Comparison of ENCODE assay signal across 24 cellular contexts in genomic region chr13:93775027-93775426, GRCh38.
"Had no signal": no experiment of that assay in that cellular context is flagged by ENCODE, and none has a peak within 500 bp of the region (broad histone marks: within the 10 kb centered on the region; RNA-seq: fewer than 3 reads in every experiment).

No MANE protein-coding gene starts in this region.

- FAIRE-seq: colon had no signal

- H3K4me3 ChIP-seq: body of pancreas, gastrocnemius medialis, left lung, neural progenitor cell, ovary, psoas muscle, stomach, testis, upper lobe of right lung had no signal

- DNase-seq: activated CD4-positive, alpha-beta memory T cell treated with anti-CD3 and anti-CD28 coated beads, Interleukin-2, amount 10 ng/mL, durations not matched to agents 7 days and 5 days; activated CD4-positive, alpha-beta T cell treated with anti-CD3 and anti-CD28 coated beads for 48 hours; activated CD4-positive, CD25-positive, alpha-beta regulatory T cell; activated CD8-positive, alpha-beta memory T cell treated with anti-CD3 and anti-CD28 coated beads, Interleukin-2, amount 10 ng/mL, durations not matched to agents 7 days and 5 days; activated naive CD4-positive, alpha-beta T cell; activated naive CD8-positive, alpha-beta T cell treated with anti-CD3 and anti-CD28 coated beads for 36 hours; amygdala; body of pancreas; gastrocnemius medialis; head of caudate nucleus; left lung; mammary epithelial cell; naive B cell; ovary; psoas muscle; right cardiac atrium; stimulated activated CD4-positive, alpha-beta T cell treated with anti-CD3 and anti-CD28 coated beads, Interleukin-4, amount 100 ng/mL, for 24 hours; stomach; T-cell; testis; upper lobe of right lung had no signal

- H3K27me3 ChIP-seq: body of pancreas, gastrocnemius medialis, left lung, neural progenitor cell, ovary, stomach, testis, upper lobe of right lung had no signal

- H3K27me3 Mint-ChIP-seq: activated CD4-positive, alpha-beta memory T cell treated with anti-CD3 and anti-CD28 coated beads, Interleukin-2, amount 10 ng/mL, durations not matched to agents 7 days and 5 days; naive B cell; T-cell had no signal

- H3K9me3 ChIP-seq: body of pancreas, gastrocnemius medialis, left lung, ovary, psoas muscle, stomach, testis, upper lobe of right lung had no signal

- H3K36me3 ChIP-seq: gastrocnemius medialis, left lung, neural progenitor cell, ovary, stomach, upper lobe of right lung had no signal

- H3K9me3 Mint-ChIP-seq: activated CD4-positive, alpha-beta memory T cell treated with anti-CD3 and anti-CD28 coated beads, Interleukin-2, amount 10 ng/mL, durations not matched to agents 7 days and 5 days; activated naive CD8-positive, alpha-beta T cell treated with anti-CD3 and anti-CD28 coated beads for 36 hours; neural progenitor cell; stimulated activated effector memory CD8-positive, alpha-beta T cell treated with anti-CD3 and anti-CD28 coated beads, Interleukin-12 subunit alpha, Interleukin-12 subunit beta, amount 100 ng/mL, for 72 hours; T-cell had no signal

- H3K36me3 Mint-ChIP-seq: activated CD8-positive, alpha-beta memory T cell treated with anti-CD3 and anti-CD28 coated beads, Interleukin-2, amount 10 ng/mL, durations not matched to agents 7 days and 5 days; activated naive CD8-positive, alpha-beta T cell treated with anti-CD3 and anti-CD28 coated beads for 36 hours; naive B cell; neural progenitor cell; stimulated activated effector memory CD8-positive, alpha-beta T cell treated with anti-CD3 and anti-CD28 coated beads, Interleukin-12 subunit alpha, Interleukin-12 subunit beta, amount 100 ng/mL, for 72 hours; T-cell had no signal

- H3K9ac ChIP-seq: neural progenitor cell had no signal

- ATAC-seq: activated CD8-positive, alpha-beta memory T cell treated with anti-CD3 and anti-CD28 coated beads, Interleukin-2, amount 10 ng/mL, durations not matched to agents 7 days and 5 days; body of pancreas; gastrocnemius medialis; left lung; psoas muscle; right cardiac atrium; stimulated activated effector memory CD8-positive, alpha-beta T cell treated with anti-CD3 and anti-CD28 coated beads, Interleukin-12 subunit alpha, Interleukin-12 subunit beta, amount 100 ng/mL, for 72 hours; T-cell; upper lobe of right lung had no signal

- H3K27ac Mint-ChIP-seq: activated CD4-positive, alpha-beta memory T cell treated with anti-CD3 and anti-CD28 coated beads, Interleukin-2, amount 10 ng/mL, durations not matched to agents 7 days and 5 days; activated CD8-positive, alpha-beta memory T cell treated with anti-CD3 and anti-CD28 coated beads, Interleukin-2, amount 10 ng/mL, durations not matched to agents 7 days and 5 days; activated naive CD8-positive, alpha-beta T cell treated with anti-CD3 and anti-CD28 coated beads for 36 hours; naive B cell; neural progenitor cell; stimulated activated effector memory CD8-positive, alpha-beta T cell treated with anti-CD3 and anti-CD28 coated beads, Interleukin-12 subunit alpha, Interleukin-12 subunit beta, amount 100 ng/mL, for 72 hours; T-cell had no signal

- H3K4me1 Mint-ChIP-seq: activated CD4-positive, alpha-beta memory T cell treated with anti-CD3 and anti-CD28 coated beads, Interleukin-2, amount 10 ng/mL, durations not matched to agents 7 days and 5 days; activated CD8-positive, alpha-beta memory T cell treated with anti-CD3 and anti-CD28 coated beads, Interleukin-2, amount 10 ng/mL, durations not matched to agents 7 days and 5 days; activated naive CD8-positive, alpha-beta T cell treated with anti-CD3 and anti-CD28 coated beads for 36 hours; naive B cell; stimulated activated effector memory CD8-positive, alpha-beta T cell treated with anti-CD3 and anti-CD28 coated beads, Interleukin-12 subunit alpha, Interleukin-12 subunit beta, amount 100 ng/mL, for 72 hours; T-cell had no signal

- H3K4me3 Mint-ChIP-seq: activated CD4-positive, alpha-beta memory T cell treated with anti-CD3 and anti-CD28 coated beads, Interleukin-2, amount 10 ng/mL, durations not matched to agents 7 days and 5 days; activated CD8-positive, alpha-beta memory T cell treated with anti-CD3 and anti-CD28 coated beads, Interleukin-2, amount 10 ng/mL, durations not matched to agents 7 days and 5 days; activated naive CD8-positive, alpha-beta T cell treated with anti-CD3 and anti-CD28 coated beads for 36 hours; naive B cell; neural progenitor cell; stimulated activated effector memory CD8-positive, alpha-beta T cell treated with anti-CD3 and anti-CD28 coated beads, Interleukin-12 subunit alpha, Interleukin-12 subunit beta, amount 100 ng/mL, for 72 hours; T-cell had no signal

- H3K27ac ChIP-seq: body of pancreas, gastrocnemius medialis, left lung, neural progenitor cell, ovary, psoas muscle, stomach, testis, upper lobe of right lung had no signal

- H3K4me2 ChIP-seq: neural progenitor cell had no signal

- H2AFZ ChIP-seq: neural progenitor cell had no signal

- H3K4me1 ChIP-seq: body of pancreas, gastrocnemius medialis, left lung, psoas muscle, testis, upper lobe of right lung had no signal
